ENCODE assay signal across 14 cellular contexts in the genomic region with DNA sequence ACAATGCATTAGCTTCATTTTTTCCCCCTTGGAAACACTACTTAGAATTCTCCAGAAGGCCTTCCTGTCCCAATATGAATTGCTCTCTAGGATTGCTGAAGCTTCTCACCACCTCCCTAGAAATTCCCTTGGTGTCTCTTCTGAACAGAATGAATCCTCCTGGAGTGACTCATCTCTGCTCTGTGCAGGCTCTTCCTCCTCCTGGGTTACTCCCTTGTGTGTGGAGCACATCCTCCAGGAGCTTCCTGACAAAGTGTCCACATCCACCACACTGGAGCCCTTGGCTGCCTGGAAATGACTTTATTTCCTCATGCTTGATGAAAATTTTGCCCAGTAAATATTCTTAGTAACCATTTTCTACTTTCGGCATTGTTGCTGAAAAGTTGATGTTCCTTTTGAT. TPM values are rescaled to one million over a fixed set of nuclear protein-coding genes. Genes with fewer than 3 reads are reported as not detected.
DNase-seq lines count a peak whose midpoint lies in the region; ATAC-seq, FAIRE-seq and TF ChIP-seq lines count a peak whose summit lies in the region.
"Had no signal": no experiment of that assay in that cellular context is flagged by ENCODE, and none has a peak within 500 bp of the region (broad histone marks: within the 10 kb centered on the region; RNA-seq: fewer than 3 reads in every experiment).

No MANE protein-coding gene starts in this region.

- no peaks in the 10 kb centered on the region for H3K27me3 ChIP-seq in tibial nerve
- H3K27me3 ChIP-seq: BLaER1 had no signal

- no peak for TF ChIP-seq RAD21 in A549 (conservative IDR thresholded peaks at IDR 0.05 in 1 of 2, IDR thresholded peaks at IDR 0.05 in 1 of 2)

- TF ChIP-seq EP300 in A549 (IDR thresholded peaks at IDR 0.05) (no peak), tibial nerve (IDR thresholded peaks at IDR 0.05) (no peak)

- WGBS in A549 (ENCODE audit: missing lambda C conversion rate), result 50% methylated on average over 1 of the region's 1 CpG
- WGBS in tibial nerve, 2 donors, result 79 to 81% methylated on average over 1 of the region's 1 CpG

- 0 out of 6 replicates have a peak overlapping the region, but pooled peaks of 1 of the 2 experiments have one; percentile 8 for H3K27ac ChIP-seq in A549
- no peak overlapping the region for H3K27ac ChIP-seq in tibial nerve
- H3K27ac ChIP-seq: BLaER1 had no signal

- TF ChIP-seq CTCF in A549 (IDR thresholded peaks at IDR 0.05) (no peak), cardiac fibroblast (IDR thresholded peaks at IDR 0.05; ENCODE audit: low read depth, low read length) (no peak), tibial nerve (IDR thresholded peaks at IDR 0.05) (no peak), GM10266 (IDR thresholded peaks at IDR 0.05; ENCODE audit: control insufficient read depth, insufficient read depth, low read depth, missing control alignments) (no peak)

- H3K4me1 ChIP-seq in A549, result peaks cover 10% of the 10 kb centered on the region
- H3K4me1 ChIP-seq in tibial nerve, result no peaks in the 10 kb centered on the region

- H3K36me3 ChIP-seq in tibial nerve, result peaks cover 0 to 37% (median 0%) of the 10 kb centered on the region in 3 donors

- ATAC-seq in A549 (peak; percentile 98), HG03442 (IDR thresholded peaks at IDR 0.05; ENCODE audit: unreplicated experiment) (no peak)
- ATAC-seq: sciatic nerve had no signal

- DNase-seq in A549 (ENCODE audit: low read depth in 1 of 2, low spot score in 1 of 2), result peak; percentile 66 to 68
- DNase-seq in HS-5 (ENCODE audit: low read depth), result peak; percentile 79
- peak; percentile 56 to 82 for DNase-seq in cardiac fibroblast (ENCODE audit: low read depth in 2 of 2)
- DNase-seq in left kidney (ENCODE audit: low read depth, low spot score), result peak; percentile 14
- no peak for DNase-seq in tibial nerve (ENCODE audit: low spot score in 2 of 2)
- no peak for DNase-seq in GM10266 (ENCODE audit: extremely low spot score)
- no peak for DNase-seq in KBM-7
- DNase-seq: GOT3, NCI-H2171 treated with DMSO at 0.1 percent for 48 hours, T-helper 1 cell had no signal

- H3K4me3 ChIP-seq in A549 (no peak overlapping the region), cardiac fibroblast (replicated peaks in 1 of 2; ENCODE audit: low read depth in 2 of 2, low read length in 2 of 2) (no peak overlapping the region), tibial nerve (no peak overlapping the region)
- H3K4me3 ChIP-seq: BLaER1 had no signal

- in situ Hi-C loops in KBM-7 (cut with MboI; ENCODE audit: low pct_unique_long_range_greater_than_20kb, low sequenced_read_pairs), result no loop called here

- H3K4me2 ChIP-seq in A549, result peak overlapping the region; percentile 32; the same call in 2 of the 3 replicates
- H3K4me2 ChIP-seq: BLaER1 had no signal

- CTCF ChIA-PET in A549 (lab: Yijun Ruan, JAX), result interaction anchor here (1.3 to 1.4 kb wide), 2 partner anchors 15 to 68 kb away, joined by 3 to 4 read pairs; no protein-coding TSS in a partner anchor

- H3K9me3 ChIP-seq in A549 (no peaks in the 10 kb centered on the region), tibial nerve (no peaks in the 10 kb centered on the region)

- POLR2A ChIA-PET in A549 (lab: Yijun Ruan, JAX), result no interaction called here

- FAIRE-seq in A549 (lab: Jason Lieb, UNC), result no peak
- FAIRE-seq: colon had no signal

- no peak for TF ChIP-seq POLR2A in A549 (IDR thresholded peaks at IDR 0.05; ENCODE audit: low read length)
- TF ChIP-seq POLR2A in tibial nerve (IDR thresholded peaks at IDR 0.05), result no peak

TF ChIP-seq in A549, 52 proteins besides CTCF, POLR2A, EP300 and RAD21:
- 0 out of 2 replicates have a peak, but pooled peaks have one; percentile 11 for TF ChIP-seq JUNB (IDR thresholded peaks at IDR 0.05)
- peak; percentile 42; the same call in 1 of the 2 replicates for TF ChIP-seq FOSL2 (IDR thresholded peaks at IDR 0.05)
- TF ChIP-seq FOSL2 (CRISPR knock-in tag; IDR thresholded peaks at IDR 0.05), result peak; percentile 61
- TF ChIP-seq TP53 (CRISPR knock-in tag; IDR thresholded peaks at IDR 0.05), result no peak

RNA-seq across cellular contexts. Expression of gene DTNBP1, which starts 54.4 kb away (rescaled TPM):
- 8.4 and 11.8 TPM in 2 replicates for polyA plus RNA-seq in A549 (2011; rRNA removed)
- polyA plus RNA-seq in A549 (2012; cell fraction: cytosol; rRNA removed), result 16.0 and 19.5 TPM in 2 replicates
- polyA plus RNA-seq in A549 (2012; cell fraction: nucleus; rRNA removed), result 10.6 and 10.8 TPM in 2 replicates
- polyA plus RNA-seq in A549 (2017; fragmentation: RNase III; extraction: RNeasy Plus Mini Kit Qiagen cat#74134 plus additional on column Dnase treatment), result 7.9 to 8.7 TPM (median 8.4 TPM) in 3 replicates
- polyA minus RNA-seq in A549 (2011; rRNA and poly(A)+ RNA removed), result 13.3 and 14.1 TPM in 2 replicates
- total RNA-seq in tibial nerve, result 10 to 100 TPM; 14.7 to 36.6 (median 16.1) TPM

Comparison
In these comparisons a context has a peak if more than half of its experiments do, and no peak if none do; other contexts are left out.
1. DNase-seq: peak in A549 (2 of 2), HS-5 (single experiment), cardiac fibroblast (2 of 2) and left kidney (single experiment); none in tibial nerve (0 of 2), GM10266 (single experiment) and KBM-7 (single experiment).